Comparison of ENCODE assay signal across 1 cellular context in genomic region chr19:49091391-49092038, GRCh38.
TF ChIP-seq lines count a peak whose summit lies in the region.

No MANE protein-coding gene starts in this region.

TF ChIP-seq in HepG2, 621 proteins besides CTCF, POLR2A, EP300 and RAD21:
- TF ChIP-seq RBFOX2 (IDR thresholded peaks at IDR 0.05; ENCODE audit: low read depth, low read length) (peak; percentile 51; the same call in 1 of the 2 replicates), ZBED4 (CRISPR knock-in tag; IDR thresholded peaks at IDR 0.05; ENCODE audit: borderline replicate concordance) (no peak), MBNL3 (CRISPR knock-in tag; conservative IDR thresholded peaks at IDR 0.05) (no peak)
